Comparison of ENCODE assay signal across 24 cellular contexts in genomic region chr14:55356913-55357312, GRCh38.
DNase-seq lines count a peak whose midpoint lies in the region; ATAC-seq and TF ChIP-seq lines count a peak whose summit lies in the region.
"Had no signal": no experiment of that assay in that cellular context is flagged by ENCODE, and none has a peak within 500 bp of the region (broad histone marks: within the 10 kb centered on the region; RNA-seq: fewer than 3 reads in every experiment).

No MANE protein-coding gene starts in this region.

- H3K36me3 ChIP-seq in neutrophil = peaks cover 18% of the 10 kb centered on the region
- H3K36me3 ChIP-seq: cardiac muscle cell, HAP-1 had no signal

- H3K9me3 ChIP-seq in neutrophil = no peaks in the 10 kb centered on the region
- H3K9me3 ChIP-seq: HAP-1, heart right ventricle, spleen, upper lobe of left lung had no signal

- no peak for TF ChIP-seq CTCF in neutrophil (IDR thresholded peaks at IDR 0.05)

- H3K4me3 ChIP-seq in neutrophil (ENCODE audit: low read depth in 1 of 2, low read length in 1 of 2) = no peak overlapping the region
- H3K4me3 ChIP-seq: cardiac muscle cell, HAP-1, heart right ventricle, spleen, upper lobe of left lung had no signal

- peak overlapping the region; percentile 44 for H3K27ac ChIP-seq in neutrophil
- H3K27ac ChIP-seq: 22Rv1, cardiac muscle cell, spleen, upper lobe of left lung had no signal

- peaks cover 6 to 8% of the 10 kb centered on the region in 2 experiments for H3K4me1 ChIP-seq in neutrophil (ENCODE audit: control insufficient read depth in 1 of 2, insufficient read depth in 1 of 2, low read depth in 1 of 2, low read length in 1 of 2)
- H3K4me1 ChIP-seq: HAP-1 had no signal

- peak; percentile 22 to 66 (median 38) for DNase-seq in NCI-H1417 (lab: John Stamatoyannopoulos, UW)
- DNase-seq in NCI-H1417 treated with DMSO at 0.1 percent for 48 hours (lab: John Stamatoyannopoulos, UW) = no peak
- DNase-seq in NCI-H1092 treated with DMSO at 0.1 percent for 48 hours (lab: John Stamatoyannopoulos, UW) = peak; percentile 54
- peak; percentile 79 for DNase-seq in SHP77 treated with DMSO at 0.1 percent for 48 hours (lab: John Stamatoyannopoulos, UW)
- DNase-seq in NCI-H2107 (lab: John Stamatoyannopoulos, UW) = no peak
- DNase-seq: activated CD4-positive, alpha-beta T cell treated with anti-CD3 and anti-CD28 coated beads, Interleukin-2, amount 10 ng/mL, durations not matched to agents 24 days and 14 days; activated gamma-delta T cell treated with Interleukin-2 at 50 U/mL for 16 hours; activated T-cell treated with anti-CD3 and anti-CD28 coated beads for 4 hours; CD8-positive, alpha-beta memory T cell; dermis blood vessel endothelial cell; DND-41; heart right ventricle; mammary epithelial cell; NCI-H1694; NCI-H446; occipital lobe; spleen; upper lobe of left lung had no signal

- no peak for ATAC-seq in GM19035 (IDR thresholded peaks at IDR 0.05; ENCODE audit: unreplicated experiment)
- no peak for ATAC-seq in HG02884 (IDR thresholded peaks at IDR 0.05; ENCODE audit: unreplicated experiment)

- H3K27me3 ChIP-seq in neutrophil = no peaks in the 10 kb centered on the region
- H3K27me3 ChIP-seq: cardiac muscle cell, heart right ventricle, spleen, upper lobe of left lung had no signal

Comparison
In these comparisons a context has a peak if more than half of its experiments do, and no peak if none do; other contexts are left out.
1. DNase-seq: peak in NCI-H1417 (3 of 3), NCI-H1092 treated with DMSO at 0.1 percent for 48 hours (single experiment) and SHP77 treated with DMSO at 0.1 percent for 48 hours (single experiment); none in NCI-H1417 treated with DMSO at 0.1 percent for 48 hours (single experiment) and NCI-H2107 (single experiment).